9 cellular contexts compared by ENCODE assay signal in the genomic region with DNA sequence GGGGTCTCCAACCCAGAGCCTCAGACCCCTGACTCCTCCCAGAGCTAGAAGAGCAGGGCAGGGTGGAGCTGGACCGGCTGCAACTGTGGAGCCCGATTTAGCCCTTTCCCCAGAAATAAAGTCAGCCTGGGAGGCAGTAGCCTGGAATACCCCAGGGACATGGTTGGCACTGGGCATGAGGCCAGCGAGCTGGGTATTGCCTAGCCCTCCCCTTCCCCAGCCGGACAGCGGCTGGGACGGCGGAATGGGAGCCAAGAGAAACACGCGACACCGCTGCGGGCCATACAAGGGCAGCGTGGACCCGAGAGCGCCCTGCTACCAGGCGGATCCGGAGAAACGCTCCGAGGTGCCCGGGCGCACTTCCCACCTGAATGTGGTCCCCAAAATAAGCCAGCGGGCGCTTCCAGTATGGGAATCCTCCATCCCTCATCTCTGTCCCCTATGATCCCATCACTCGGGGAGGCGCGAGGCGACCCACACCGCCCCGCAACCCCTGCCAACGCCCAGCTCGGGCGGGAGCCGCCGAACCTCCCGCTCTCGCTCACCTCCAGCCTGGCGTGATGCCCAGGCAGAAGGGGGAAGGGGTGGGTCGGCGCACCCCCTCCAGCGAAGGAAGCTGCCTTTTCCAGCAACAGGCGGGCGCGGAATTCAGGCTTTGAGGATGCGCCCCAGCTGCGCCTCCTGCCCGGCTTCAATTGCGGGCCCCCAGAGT. TPM values are rescaled to one million over a fixed set of nuclear protein-coding genes. Genes with fewer than 3 reads are reported as not detected.
DNase-seq lines count a peak whose midpoint lies in the region; ATAC-seq, FAIRE-seq and TF ChIP-seq lines count a peak whose summit lies in the region.
"Had no signal": no experiment of that assay in that cellular context is flagged by ENCODE, and none has a peak within 500 bp of the region (broad histone marks: within the 10 kb centered on the region; RNA-seq: fewer than 3 reads in every experiment).

No MANE protein-coding gene starts in this region.

- TF ChIP-seq POLR2A in NB4 (IDR thresholded peaks at IDR 0.05; ENCODE audit: extremely low read depth, insufficient read length) = no peak

- peak overlapping the region; percentile 31 for H3K27ac ChIP-seq in astrocyte (ENCODE audit: low read depth, low read length)
- H3K27ac ChIP-seq in iPS-20b (ENCODE audit: low read length) = no peak overlapping the region
- peak overlapping the region; percentile 1 to 86 (median 66) for H3K27ac ChIP-seq in skin epidermis

- peak; percentile 50 for DNase-seq in DMS79 (lab: John Stamatoyannopoulos, UW)
- DNase-seq in NB4 (ENCODE audit: low read depth) = no peak
- DNase-seq in astrocyte (ENCODE audit: low read depth) = no peak
- no peak for DNase-seq in activated gamma-delta T cell treated with Interleukin-2 at 50 U/mL for 16 hours
- DNase-seq in SIG-M5 (lab: John Stamatoyannopoulos, UW) = no peak

- H3K27ac Mint-ChIP-seq in astrocyte (ENCODE audit: unreplicated experiment) = no peak overlapping the region

- peak overlapping the region; percentile 82 for H3K4me3 Mint-ChIP-seq in astrocyte (ENCODE audit: unreplicated experiment)

- H2AFZ ChIP-seq in astrocyte (ENCODE audit: low read depth, low read length) = peak overlapping the region; percentile 73

- H3K4me3 ChIP-seq in NB4 (ENCODE audit: low read depth, low read length) (peak overlapping the region; percentile 50), astrocyte (ENCODE audit: insufficient read depth, low read depth, low read length) (peak overlapping the region; percentile 61), iPS-20b (ENCODE audit: low read length) (peak overlapping the region; percentile 69), skin epidermis (peak overlapping the region; percentile 38 to 53 (median 46))

- H3K4me2 ChIP-seq in astrocyte (ENCODE audit: low read length) = peak overlapping the region; percentile 92

- no peaks in the 10 kb centered on the region for H3K9me3 Mint-ChIP-seq in astrocyte (ENCODE audit: unreplicated experiment)

- H3K9ac ChIP-seq in astrocyte (ENCODE audit: low read length) (peak overlapping the region; percentile 74), iPS-20b (ENCODE audit: low read depth, low read length) (peak overlapping the region; percentile 41; the same call in 1 of the 2 replicates)

- H3K9me3 ChIP-seq in astrocyte (ENCODE audit: insufficient read depth, low read depth, low read length) (no peaks in the 10 kb centered on the region), iPS-20b (ENCODE audit: insufficient read depth, low read depth, low read length) (no peaks in the 10 kb centered on the region)

- H3K36me3 ChIP-seq in astrocyte (ENCODE audit: insufficient read depth, low read length) (peaks cover 6% of the 10 kb centered on the region), iPS-20b (ENCODE audit: insufficient read depth, low read depth, low read length) (no peaks in the 10 kb centered on the region)

- H3K79me2 ChIP-seq in astrocyte (ENCODE audit: insufficient read depth, low read length) = peaks cover 27% of the 10 kb centered on the region

- TF ChIP-seq CTCF in NB4 (IDR thresholded peaks at IDR 0.05; ENCODE audit: low read depth, low read length) (no peak), astrocyte (IDR thresholded peaks at IDR 0.05; ENCODE audit: insufficient read depth, low read depth, low read length) (no peak)

- peaks cover 14% of the 10 kb centered on the region for H3K4me1 Mint-ChIP-seq in astrocyte (ENCODE audit: low read depth, unreplicated experiment)

- H3K27me3 ChIP-seq in astrocyte (ENCODE audit: insufficient read depth, low read length) = no peaks in the 10 kb centered on the region
- peaks cover 64% of the 10 kb centered on the region for H3K27me3 ChIP-seq in iPS-20b (ENCODE audit: insufficient read depth, low read length)

- FAIRE-seq in astrocyte (lab: Jason Lieb, UNC) = no peak

- peaks cover 30% of the 10 kb centered on the region for H4K20me1 ChIP-seq in astrocyte (ENCODE audit: insufficient read depth, low read length)

- ATAC-seq in HG03457 (IDR thresholded peaks at IDR 0.05; ENCODE audit: unreplicated experiment) = no peak

- H3K4me1 ChIP-seq in astrocyte (ENCODE audit: insufficient read depth, low read length) (peaks cover 51% of the 10 kb centered on the region), iPS-20b (ENCODE audit: insufficient read depth, low read length) (peaks cover 29% of the 10 kb centered on the region)

- no peaks in the 10 kb centered on the region for H3K27me3 Mint-ChIP-seq in astrocyte (ENCODE audit: low read depth, unreplicated experiment)

- peaks cover 10% of the 10 kb centered on the region for H3K36me3 Mint-ChIP-seq in astrocyte (ENCODE audit: low read depth, unreplicated experiment)

RNA-seq across cellular contexts. Expression of a gene that starts 0.8 kb away (rescaled TPM):
- total RNA-seq in astrocyte = 188 and 213 TPM in 2 replicates

RNA-seq across cellular contexts. Expression of a gene that starts 18.2 kb away (rescaled TPM):
- total RNA-seq in astrocyte = 31.8 and 33.3 TPM in 2 replicates

RNA-seq across cellular contexts. Expression of a gene that starts 24.5 kb away (rescaled TPM):
- total RNA-seq in astrocyte = 5.6 and 6.3 TPM in 2 replicates
- total RNA-seq: T-helper 1 cell treated with Interleukin-12 subunit alpha and Interleukin-12 subunit beta and Interleukin-4 antibody, amounts not matched to agents 30 ng/mL and 1 ng/mL, for 36 hours had no signal

RNA-seq across cellular contexts. Expression of a gene that starts 30.3 kb away (rescaled TPM):
- total RNA-seq in astrocyte = not detected in 2 replicates
- total RNA-seq: T-helper 1 cell treated with Interleukin-12 subunit alpha and Interleukin-12 subunit beta and Interleukin-4 antibody, amounts not matched to agents 30 ng/mL and 1 ng/mL, for 36 hours had no signal
